ENCODE assay signal across 1 cellular context in the genomic region with DNA sequence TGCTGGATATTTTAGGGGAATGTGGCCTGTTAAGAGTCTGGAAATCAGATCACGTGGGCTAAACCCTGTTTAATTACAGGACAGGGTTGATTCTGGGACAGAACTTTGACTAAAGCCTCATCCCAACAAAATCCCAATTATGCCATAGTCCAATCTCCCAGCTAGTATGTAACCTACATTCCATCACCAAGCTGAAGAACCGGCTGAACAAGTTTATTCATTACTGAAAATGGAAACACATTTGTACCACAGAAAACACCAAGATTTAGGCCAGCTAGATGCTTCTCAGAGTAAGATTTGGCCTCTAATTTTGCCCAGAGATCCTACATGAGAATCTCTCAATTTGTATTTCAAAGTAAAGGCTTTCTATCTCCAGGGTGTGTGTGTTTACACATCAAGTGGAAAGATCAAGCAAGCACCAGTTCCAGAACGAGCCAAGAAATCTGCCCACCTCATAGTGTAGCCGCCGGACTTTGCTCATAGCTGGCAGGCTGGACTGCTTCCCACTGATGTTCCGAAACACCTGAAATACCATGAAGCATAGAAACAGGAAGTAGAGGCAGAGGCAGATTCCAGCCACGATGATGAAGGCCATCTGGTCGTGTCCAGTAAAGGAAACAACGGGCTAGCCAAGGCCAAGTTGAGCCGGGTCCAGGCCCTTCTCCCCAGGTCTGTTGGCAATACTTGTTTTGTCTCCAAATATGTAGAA.
TF ChIP-seq lines count a peak whose summit lies in the region.

No MANE protein-coding gene starts in this region.

TF ChIP-seq in HCT116, 20 proteins besides CTCF, POLR2A, EP300 and RAD21 (continued from another document):
- TF ChIP-seq CEBPB (IDR thresholded peaks at IDR 0.05; ENCODE audit: low read depth), result no peak
